2 cellular contexts compared by ENCODE assay signal in genomic region chr19:54171736-54172412, GRCh38. TPM values are rescaled to one million over a fixed set of nuclear protein-coding genes. Genes with fewer than 3 reads are reported as not detected.
"Had no signal": no experiment of that assay in that cellular context is flagged by ENCODE, and none has a peak within 500 bp of the region (broad histone marks: within the 10 kb centered on the region; RNA-seq: fewer than 3 reads in every experiment).

No MANE protein-coding gene starts in this region.

RNA-seq across cellular contexts. Expression of gene TMC4, which starts 1.1 kb away (rescaled TPM):
- total RNA-seq: dermis microvascular lymphatic vessel endothelial cell, glomerular endothelial cell had no signal
